ENCODE assay signal across 1 cellular context in the genomic region with DNA sequence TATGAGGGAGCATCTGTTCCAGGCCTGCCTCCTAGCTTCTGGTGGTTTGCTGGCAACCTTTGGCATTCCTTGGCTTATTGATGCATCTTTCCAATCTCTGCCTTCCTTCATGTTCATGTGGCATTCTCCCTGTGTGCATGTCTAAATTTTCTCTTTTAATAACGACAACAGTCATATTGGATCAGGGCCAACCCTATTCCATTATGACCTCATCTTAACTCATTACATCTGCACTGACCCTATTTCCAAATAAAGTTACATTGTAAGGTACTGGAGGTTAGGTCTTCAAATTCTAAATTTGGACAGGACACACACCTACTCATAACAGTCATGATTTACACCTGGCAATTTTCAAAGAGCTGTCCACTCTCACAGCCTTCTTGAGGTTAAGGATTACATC.
TF ChIP-seq lines count a peak whose summit lies in the region.

No MANE protein-coding gene starts in this region.

TF ChIP-seq in GM23338, 12 proteins besides CTCF, POLR2A, EP300 and RAD21 (continued from another document):
- TF ChIP-seq, protein P1, sequence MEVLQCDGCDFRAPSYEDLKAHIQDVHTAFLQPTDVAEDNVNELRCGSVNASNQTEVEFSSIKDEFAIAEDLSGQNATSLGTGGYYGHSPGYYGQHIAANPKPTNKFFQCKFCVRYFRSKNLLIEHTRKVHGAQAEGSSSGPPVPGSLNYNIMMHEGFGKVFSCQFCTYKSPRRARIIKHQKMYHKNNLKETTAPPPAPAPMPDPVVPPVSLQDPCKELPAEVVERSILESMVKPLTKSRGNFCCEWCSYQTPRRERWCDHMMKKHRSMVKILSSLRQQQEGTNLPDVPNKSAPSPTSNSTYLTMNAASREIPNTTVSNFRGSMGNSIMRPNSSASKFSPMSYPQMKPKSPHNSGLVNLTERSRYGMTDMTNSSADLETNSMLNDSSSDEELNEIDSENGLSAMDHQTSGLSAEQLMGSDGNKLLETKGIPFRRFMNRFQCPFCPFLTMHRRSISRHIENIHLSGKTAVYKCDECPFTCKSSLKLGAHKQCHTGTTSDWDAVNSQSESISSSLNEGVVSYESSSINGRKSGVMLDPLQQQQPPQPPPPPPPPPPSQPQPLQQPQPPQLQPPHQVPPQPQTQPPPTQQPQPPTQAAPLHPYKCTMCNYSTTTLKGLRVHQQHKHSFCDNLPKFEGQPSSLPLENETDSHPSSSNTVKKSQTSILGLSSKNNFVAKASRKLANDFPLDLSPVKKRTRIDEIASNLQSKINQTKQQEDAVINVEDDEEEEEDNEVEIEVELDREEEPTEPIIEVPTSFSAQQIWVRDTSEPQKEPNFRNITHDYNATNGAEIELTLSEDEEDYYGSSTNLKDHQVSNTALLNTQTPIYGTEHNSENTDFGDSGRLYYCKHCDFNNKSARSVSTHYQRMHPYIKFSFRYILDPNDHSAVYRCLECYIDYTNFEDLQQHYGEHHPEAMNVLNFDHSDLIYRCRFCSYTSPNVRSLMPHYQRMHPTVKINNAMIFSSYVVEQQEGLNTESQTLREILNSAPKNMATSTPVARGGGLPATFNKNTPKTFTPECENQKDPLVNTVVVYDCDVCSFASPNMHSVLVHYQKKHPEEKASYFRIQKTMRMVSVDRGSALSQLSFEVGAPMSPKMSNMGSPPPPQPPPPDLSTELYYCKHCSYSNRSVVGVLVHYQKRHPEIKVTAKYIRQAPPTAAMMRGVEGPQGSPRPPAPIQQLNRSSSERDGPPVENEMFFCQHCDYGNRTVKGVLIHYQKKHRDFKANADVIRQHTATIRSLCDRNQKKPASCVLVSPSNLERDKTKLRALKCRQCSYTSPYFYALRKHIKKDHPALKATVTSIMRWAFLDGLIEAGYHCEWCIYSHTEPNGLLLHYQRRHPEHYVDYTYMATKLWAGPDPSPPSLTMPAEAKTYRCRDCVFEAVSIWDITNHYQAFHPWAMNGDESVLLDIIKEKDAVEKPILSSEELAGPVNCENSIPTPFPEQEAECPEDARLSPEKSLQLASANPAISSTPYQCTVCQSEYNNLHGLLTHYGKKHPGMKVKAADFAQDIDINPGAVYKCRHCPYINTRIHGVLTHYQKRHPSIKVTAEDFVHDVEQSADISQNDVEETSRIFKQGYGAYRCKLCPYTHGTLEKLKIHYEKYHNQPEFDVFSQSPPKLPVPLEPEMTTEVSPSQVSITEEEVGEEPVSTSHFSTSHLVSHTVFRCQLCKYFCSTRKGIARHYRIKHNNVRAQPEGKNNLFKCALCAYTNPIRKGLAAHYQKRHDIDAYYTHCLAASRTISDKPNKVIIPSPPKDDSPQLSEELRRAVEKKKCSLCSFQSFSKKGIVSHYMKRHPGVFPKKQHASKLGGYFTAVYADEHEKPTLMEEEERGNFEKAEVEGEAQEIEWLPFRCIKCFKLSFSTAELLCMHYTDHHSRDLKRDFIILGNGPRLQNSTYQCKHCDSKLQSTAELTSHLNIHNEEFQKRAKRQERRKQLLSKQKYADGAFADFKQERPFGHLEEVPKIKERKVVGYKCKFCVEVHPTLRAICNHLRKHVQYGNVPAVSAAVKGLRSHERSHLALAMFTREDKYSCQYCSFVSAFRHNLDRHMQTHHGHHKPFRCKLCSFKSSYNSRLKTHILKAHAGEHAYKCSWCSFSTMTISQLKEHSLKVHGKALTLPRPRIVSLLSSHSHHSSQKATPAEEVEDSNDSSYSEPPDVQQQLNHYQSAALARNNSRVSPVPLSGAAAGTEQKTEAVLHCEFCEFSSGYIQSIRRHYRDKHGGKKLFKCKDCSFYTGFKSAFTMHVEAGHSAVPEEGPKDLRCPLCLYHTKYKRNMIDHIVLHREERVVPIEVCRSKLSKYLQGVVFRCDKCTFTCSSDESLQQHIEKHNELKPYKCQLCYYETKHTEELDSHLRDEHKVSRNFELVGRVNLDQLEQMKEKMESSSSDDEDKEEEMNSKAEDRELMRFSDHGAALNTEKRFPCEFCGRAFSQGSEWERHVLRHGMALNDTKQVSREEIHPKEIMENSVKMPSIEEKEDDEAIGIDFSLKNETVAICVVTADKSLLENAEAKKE (CRISPR knock-in tag; IDR thresholded peaks at IDR 0.05) = no peak
